1 cellular context compared by ENCODE assay signal in the genomic region with DNA sequence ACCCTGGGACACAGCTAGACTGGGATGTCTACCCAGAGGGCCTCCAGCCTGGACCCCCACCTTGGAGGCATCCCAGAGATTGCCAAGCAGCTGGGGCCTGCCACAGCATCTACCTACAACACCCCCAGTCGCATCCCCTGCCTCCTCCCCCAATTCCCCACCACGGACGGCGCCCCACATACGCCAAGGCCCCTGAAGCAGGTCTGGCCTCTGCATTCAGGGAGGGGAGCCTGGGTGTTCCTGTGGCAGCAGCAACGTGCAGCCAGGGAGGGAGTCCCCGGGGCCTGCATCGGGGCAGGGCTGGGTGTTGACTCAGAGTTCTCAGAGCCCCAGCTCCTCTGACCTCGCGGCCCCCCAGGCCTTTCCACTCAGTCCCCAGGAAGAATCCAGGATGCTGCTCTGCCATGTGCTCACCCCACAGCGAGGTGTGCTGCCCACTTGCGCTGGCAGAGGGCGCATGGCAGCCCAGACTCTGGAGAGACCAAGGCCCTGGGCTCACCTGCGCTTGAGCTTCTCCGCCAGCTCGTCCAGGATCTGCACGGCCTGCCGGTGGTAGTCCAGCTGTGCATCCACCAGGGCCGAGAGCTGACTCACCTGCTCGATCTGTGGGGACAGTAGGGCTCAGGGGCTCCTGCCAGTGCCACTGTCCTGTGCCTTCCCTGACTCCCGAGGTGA.
TF ChIP-seq lines count a peak whose summit lies in the region.

No MANE protein-coding gene starts in this region.

TF ChIP-seq in GM12878, 131 proteins besides CTCF, POLR2A, EP300 and RAD21:
- TF ChIP-seq NR2F1 (conservative IDR thresholded peaks at IDR 0.05) (no peak), POU2F2 (IDR thresholded peaks at IDR 0.05; ENCODE audit: borderline replicate concordance, low read depth, low read length) (no peak), SP1 (IDR thresholded peaks at IDR 0.05; ENCODE audit: low read depth, low read length) (no peak), NBN (IDR thresholded peaks at IDR 0.05) (no peak), NRF1 (conservative IDR thresholded peaks at IDR 0.05; ENCODE audit: low read depth, low read length) (no peak), RB1 (IDR thresholded peaks at IDR 0.05; ENCODE audit: borderline replicate concordance) (no peak), POLR2AphosphoS5 (IDR thresholded peaks at IDR 0.05; ENCODE audit: low read length) (no peak), YBX1 (IDR thresholded peaks at IDR 0.05) (no peak), SPI1 (IDR thresholded peaks at IDR 0.05; ENCODE audit: borderline replicate concordance, insufficient read depth, low read depth, low read length) (no peak)
- TF ChIP-seq, protein P1, sequence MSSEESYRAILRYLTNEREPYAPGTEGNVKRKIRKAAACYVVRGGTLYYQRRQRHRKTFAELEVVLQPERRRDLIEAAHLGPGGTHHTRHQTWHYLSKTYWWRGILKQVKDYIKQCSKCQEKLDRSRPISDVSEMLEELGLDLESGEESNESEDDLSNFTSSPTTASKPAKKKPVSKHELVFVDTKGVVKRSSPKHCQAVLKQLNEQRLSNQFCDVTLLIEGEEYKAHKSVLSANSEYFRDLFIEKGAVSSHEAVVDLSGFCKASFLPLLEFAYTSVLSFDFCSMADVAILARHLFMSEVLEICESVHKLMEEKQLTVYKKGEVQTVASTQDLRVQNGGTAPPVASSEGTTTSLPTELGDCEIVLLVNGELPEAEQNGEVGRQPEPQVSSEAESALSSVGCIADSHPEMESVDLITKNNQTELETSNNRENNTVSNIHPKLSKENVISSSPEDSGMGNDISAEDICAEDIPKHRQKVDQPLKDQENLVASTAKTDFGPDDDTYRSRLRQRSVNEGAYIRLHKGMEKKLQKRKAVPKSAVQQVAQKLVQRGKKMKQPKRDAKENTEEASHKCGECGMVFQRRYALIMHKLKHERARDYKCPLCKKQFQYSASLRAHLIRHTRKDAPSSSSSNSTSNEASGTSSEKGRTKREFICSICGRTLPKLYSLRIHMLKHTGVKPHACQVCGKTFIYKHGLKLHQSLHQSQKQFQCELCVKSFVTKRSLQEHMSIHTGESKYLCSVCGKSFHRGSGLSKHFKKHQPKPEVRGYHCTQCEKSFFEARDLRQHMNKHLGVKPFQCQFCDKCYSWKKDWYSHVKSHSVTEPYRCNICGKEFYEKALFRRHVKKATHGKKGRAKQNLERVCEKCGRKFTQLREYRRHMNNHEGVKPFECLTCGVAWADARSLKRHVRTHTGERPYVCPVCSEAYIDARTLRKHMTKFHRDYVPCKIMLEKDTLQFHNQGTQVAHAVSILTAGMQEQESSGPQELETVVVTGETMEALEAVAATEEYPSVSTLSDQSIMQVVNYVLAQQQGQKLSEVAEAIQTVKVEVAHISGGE (CRISPR knock-in tag; IDR thresholded peaks at IDR 0.05): no peak
- TF ChIP-seq, protein P2, sequence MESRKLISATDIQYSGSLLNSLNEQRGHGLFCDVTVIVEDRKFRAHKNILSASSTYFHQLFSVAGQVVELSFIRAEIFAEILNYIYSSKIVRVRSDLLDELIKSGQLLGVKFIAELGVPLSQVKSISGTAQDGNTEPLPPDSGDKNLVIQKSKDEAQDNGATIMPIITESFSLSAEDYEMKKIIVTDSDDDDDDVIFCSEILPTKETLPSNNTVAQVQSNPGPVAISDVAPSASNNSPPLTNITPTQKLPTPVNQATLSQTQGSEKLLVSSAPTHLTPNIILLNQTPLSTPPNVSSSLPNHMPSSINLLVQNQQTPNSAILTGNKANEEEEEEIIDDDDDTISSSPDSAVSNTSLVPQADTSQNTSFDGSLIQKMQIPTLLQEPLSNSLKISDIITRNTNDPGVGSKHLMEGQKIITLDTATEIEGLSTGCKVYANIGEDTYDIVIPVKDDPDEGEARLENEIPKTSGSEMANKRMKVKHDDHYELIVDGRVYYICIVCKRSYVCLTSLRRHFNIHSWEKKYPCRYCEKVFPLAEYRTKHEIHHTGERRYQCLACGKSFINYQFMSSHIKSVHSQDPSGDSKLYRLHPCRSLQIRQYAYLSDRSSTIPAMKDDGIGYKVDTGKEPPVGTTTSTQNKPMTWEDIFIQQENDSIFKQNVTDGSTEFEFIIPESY (IDR thresholded peaks at IDR 0.05): no peak
